Comparison of ENCODE assay signal across 1 cellular context in the genomic region with DNA sequence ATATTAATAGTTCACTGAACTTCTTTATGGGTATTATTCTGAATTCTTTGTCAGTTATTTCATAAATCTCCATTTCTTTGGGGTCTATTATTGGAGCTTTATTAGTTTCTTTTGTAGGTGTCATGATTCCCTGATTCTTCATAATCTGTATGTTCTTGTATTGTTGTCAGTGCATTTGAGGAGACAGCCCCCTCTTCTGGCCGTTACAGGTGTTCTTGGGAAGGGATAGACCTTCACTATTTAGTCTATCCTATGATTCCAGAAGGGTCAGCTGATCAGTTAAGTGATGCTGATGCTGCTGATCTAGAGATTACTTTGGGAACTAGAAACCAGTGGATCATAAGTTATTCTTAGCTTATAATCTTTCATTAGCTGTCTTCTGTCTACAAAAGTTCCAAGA.
TF ChIP-seq lines count a peak whose summit lies in the region.

No MANE protein-coding gene starts in this region.

TF ChIP-seq in HepG2, 621 proteins besides CTCF, POLR2A, EP300 and RAD21 (continued from another document):
- TF ChIP-seq, protein P1, sequence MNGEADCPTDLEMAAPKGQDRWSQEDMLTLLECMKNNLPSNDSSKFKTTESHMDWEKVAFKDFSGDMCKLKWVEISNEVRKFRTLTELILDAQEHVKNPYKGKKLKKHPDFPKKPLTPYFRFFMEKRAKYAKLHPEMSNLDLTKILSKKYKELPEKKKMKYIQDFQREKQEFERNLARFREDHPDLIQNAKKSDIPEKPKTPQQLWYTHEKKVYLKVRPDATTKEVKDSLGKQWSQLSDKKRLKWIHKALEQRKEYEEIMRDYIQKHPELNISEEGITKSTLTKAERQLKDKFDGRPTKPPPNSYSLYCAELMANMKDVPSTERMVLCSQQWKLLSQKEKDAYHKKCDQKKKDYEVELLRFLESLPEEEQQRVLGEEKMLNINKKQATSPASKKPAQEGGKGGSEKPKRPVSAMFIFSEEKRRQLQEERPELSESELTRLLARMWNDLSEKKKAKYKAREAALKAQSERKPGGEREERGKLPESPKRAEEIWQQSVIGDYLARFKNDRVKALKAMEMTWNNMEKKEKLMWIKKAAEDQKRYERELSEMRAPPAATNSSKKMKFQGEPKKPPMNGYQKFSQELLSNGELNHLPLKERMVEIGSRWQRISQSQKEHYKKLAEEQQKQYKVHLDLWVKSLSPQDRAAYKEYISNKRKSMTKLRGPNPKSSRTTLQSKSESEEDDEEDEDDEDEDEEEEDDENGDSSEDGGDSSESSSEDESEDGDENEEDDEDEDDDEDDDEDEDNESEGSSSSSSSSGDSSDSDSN (CRISPR knock-in tag; IDR thresholded peaks at IDR 0.05), result no peak
- TF ChIP-seq ZNF503 (CRISPR knock-in tag; IDR thresholded peaks at IDR 0.05) (no peak), ZNF878 (CRISPR knock-in tag; IDR thresholded peaks at IDR 0.05) (no peak), ZEB1 (IDR thresholded peaks at IDR 0.05; ENCODE audit: insufficient replicate concordance, low read depth) (no peak), MEF2D (CRISPR knock-in tag; IDR thresholded peaks at IDR 0.05) (no peak), ZSCAN22 (CRISPR knock-in tag; IDR thresholded peaks at IDR 0.05) (no peak), CEBPB (IDR thresholded peaks at IDR 0.05; ENCODE audit: borderline replicate concordance, low read depth, low read length) (no peak), KLF13 (CRISPR knock-in tag; IDR thresholded peaks at IDR 0.05) (no peak), NFIB (CRISPR knock-in tag; IDR thresholded peaks at IDR 0.05; ENCODE audit: borderline replicate concordance) (no peak), ZSCAN12 (CRISPR knock-in tag; IDR thresholded peaks at IDR 0.05) (no peak), SMARCE1 (IDR thresholded peaks at IDR 0.05; ENCODE audit: borderline replicate concordance) (no peak), PHF8 (CRISPR knock-in tag; IDR thresholded peaks at IDR 0.05) (no peak), ZFP36 (IDR thresholded peaks at IDR 0.05; ENCODE audit: borderline replicate concordance, low read depth, low read length, partially characterized antibody) (no peak), SSRP1 (CRISPR knock-in tag; IDR thresholded peaks at IDR 0.05) (no peak)
- TF ChIP-seq, protein P2, sequence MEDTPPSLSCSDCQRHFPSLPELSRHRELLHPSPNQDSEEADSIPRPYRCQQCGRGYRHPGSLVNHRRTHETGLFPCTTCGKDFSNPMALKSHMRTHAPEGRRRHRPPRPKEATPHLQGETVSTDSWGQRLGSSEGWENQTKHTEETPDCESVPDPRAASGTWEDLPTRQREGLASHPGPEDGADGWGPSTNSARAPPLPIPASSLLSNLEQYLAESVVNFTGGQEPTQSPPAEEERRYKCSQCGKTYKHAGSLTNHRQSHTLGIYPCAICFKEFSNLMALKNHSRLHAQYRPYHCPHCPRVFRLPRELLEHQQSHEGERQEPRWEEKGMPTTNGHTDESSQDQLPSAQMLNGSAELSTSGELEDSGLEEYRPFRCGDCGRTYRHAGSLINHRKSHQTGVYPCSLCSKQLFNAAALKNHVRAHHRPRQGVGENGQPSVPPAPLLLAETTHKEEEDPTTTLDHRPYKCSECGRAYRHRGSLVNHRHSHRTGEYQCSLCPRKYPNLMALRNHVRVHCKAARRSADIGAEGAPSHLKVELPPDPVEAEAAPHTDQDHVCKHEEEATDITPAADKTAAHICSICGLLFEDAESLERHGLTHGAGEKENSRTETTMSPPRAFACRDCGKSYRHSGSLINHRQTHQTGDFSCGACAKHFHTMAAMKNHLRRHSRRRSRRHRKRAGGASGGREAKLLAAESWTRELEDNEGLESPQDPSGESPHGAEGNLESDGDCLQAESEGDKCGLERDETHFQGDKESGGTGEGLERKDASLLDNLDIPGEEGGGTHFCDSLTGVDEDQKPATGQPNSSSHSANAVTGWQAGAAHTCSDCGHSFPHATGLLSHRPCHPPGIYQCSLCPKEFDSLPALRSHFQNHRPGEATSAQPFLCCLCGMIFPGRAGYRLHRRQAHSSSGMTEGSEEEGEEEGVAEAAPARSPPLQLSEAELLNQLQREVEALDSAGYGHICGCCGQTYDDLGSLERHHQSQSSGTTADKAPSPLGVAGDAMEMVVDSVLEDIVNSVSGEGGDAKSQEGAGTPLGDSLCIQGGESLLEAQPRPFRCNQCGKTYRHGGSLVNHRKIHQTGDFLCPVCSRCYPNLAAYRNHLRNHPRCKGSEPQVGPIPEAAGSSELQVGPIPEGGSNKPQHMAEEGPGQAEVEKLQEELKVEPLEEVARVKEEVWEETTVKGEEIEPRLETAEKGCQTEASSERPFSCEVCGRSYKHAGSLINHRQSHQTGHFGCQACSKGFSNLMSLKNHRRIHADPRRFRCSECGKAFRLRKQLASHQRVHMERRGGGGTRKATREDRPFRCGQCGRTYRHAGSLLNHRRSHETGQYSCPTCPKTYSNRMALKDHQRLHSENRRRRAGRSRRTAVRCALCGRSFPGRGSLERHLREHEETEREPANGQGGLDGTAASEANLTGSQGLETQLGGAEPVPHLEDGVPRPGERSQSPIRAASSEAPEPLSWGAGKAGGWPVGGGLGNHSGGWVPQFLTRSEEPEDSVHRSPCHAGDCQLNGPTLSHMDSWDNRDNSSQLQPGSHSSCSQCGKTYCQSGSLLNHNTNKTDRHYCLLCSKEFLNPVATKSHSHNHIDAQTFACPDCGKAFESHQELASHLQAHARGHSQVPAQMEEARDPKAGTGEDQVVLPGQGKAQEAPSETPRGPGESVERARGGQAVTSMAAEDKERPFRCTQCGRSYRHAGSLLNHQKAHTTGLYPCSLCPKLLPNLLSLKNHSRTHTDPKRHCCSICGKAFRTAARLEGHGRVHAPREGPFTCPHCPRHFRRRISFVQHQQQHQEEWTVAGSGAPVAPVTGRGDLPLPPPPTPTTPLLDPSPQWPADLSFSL (CRISPR knock-in tag; IDR thresholded peaks at IDR 0.05), result no peak
